2 cellular contexts compared by ENCODE assay signal in the genomic region with DNA sequence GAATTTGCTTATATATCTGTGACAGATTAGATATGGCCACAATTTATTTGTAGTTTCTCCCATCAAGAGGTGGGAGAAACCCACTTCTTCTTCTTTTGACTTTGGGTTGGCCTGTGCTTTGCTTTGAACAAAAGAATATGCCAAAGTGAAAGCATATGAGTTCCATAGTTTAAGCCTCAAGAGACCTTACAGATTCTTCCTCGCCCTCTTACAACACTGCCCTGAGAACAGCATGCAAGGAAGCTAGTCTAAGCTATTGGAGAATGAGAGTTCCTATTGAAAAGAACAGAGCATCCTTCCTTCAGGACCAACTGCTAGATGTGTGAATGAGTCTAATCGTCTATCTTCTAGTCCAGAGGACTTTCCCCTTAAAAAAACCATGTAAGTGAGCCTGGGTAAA.
TF ChIP-seq lines count a peak whose summit lies in the region.

No MANE protein-coding gene starts in this region.

TF ChIP-seq in SK-N-SH, 30 proteins besides CTCF, POLR2A, EP300 and RAD21 (continued from another document):
- no peak for TF ChIP-seq RXRA (IDR thresholded peaks at IDR 0.05; ENCODE audit: borderline replicate concordance, low read depth)
TF ChIP-seq in SK-N-SH: peak in this region for 0.

TF ChIP-seq in SK-N-SH treated with all-trans-retinoic acid at 6 μM for 48 hours, 23 proteins besides CTCF, POLR2A, EP300 and RAD21 (continued from another document):
- TF ChIP-seq, protein P1, sequence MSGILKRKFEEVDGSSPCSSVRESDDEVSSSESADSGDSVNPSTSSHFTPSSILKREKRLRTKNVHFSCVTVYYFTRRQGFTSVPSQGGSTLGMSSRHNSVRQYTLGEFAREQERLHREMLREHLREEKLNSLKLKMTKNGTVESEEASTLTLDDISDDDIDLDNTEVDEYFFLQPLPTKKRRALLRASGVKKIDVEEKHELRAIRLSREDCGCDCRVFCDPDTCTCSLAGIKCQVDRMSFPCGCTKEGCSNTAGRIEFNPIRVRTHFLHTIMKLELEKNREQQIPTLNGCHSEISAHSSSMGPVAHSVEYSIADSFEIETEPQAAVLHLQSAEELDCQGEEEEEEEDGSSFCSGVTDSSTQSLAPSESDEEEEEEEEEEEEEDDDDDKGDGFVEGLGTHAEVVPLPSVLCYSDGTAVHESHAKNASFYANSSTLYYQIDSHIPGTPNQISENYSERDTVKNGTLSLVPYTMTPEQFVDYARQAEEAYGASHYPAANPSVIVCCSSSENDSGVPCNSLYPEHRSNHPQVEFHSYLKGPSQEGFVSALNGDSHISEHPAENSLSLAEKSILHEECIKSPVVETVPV (CRISPR knock-in tag; IDR thresholded peaks at IDR 0.05): no peak
- TF ChIP-seq PATZ1 (CRISPR knock-in tag; IDR thresholded peaks at IDR 0.05; ENCODE audit: borderline replicate concordance): no peak
- TF ChIP-seq RARB (CRISPR knock-in tag; IDR thresholded peaks at IDR 0.05): no peak
- TF ChIP-seq TCF4 (CRISPR knock-in tag; IDR thresholded peaks at IDR 0.05; ENCODE audit: borderline replicate concordance): no peak
